8 cellular contexts compared by ENCODE assay signal in genomic region chr7:100099452-100099851, GRCh38. TPM values are rescaled to one million over a fixed set of nuclear protein-coding genes. Genes with fewer than 3 reads are reported as not detected.
A peak's percentile ranks its signal among the peaks of the same experiment; 100 is the strongest.
DNase-seq lines count a peak whose midpoint lies in the region; ATAC-seq and TF ChIP-seq lines count a peak whose summit lies in the region.
"Had no signal": no experiment of that assay in that cellular context is flagged by ENCODE, and none has a peak within 500 bp of the region (broad histone marks: within the 10 kb centered on the region; RNA-seq: fewer than 3 reads in every experiment).

No MANE protein-coding gene starts in this region.

- no peak for ATAC-seq in T-helper 17 cell
- ATAC-seq in GM19023 (IDR thresholded peaks at IDR 0.05; ENCODE audit: unreplicated experiment): no peak

- H3K4me3 Mint-ChIP-seq in T-helper 17 cell: peak overlapping the region; percentile 94

- H3K4me2 ChIP-seq in skeletal muscle satellite cell (ENCODE audit: low read length): peak overlapping the region; percentile 97

- peaks cover 4% of the 10 kb centered on the region for H3K36me3 Mint-ChIP-seq in T-helper 17 cell (ENCODE audit: low read depth)

- H3K9ac ChIP-seq in skeletal muscle satellite cell (ENCODE audit: low read depth, low read length): peak overlapping the region; percentile 94

- peak overlapping the region; percentile 96 for H3K27ac Mint-ChIP-seq in T-helper 17 cell

- H3K4me3 ChIP-seq in HAP-1 (peak overlapping the region; percentile 98), fibroblast of mammary gland (ENCODE audit: control insufficient read depth, low read depth, low read length) (peak overlapping the region; percentile 84), skeletal muscle satellite cell (ENCODE audit: low read length) (peak overlapping the region; percentile 92)

- in situ Hi-C loops in HAP-1 (cut with MboI; ENCODE audit: low sequenced_read_pairs): no loop called here

- peaks cover 41% of the 10 kb centered on the region for H3K4me1 Mint-ChIP-seq in T-helper 17 cell

- H3K27me3 Mint-ChIP-seq in T-helper 17 cell: no peaks in the 10 kb centered on the region

- H3K36me3 ChIP-seq in HAP-1 (replicated peaks) (peaks cover 65% of the 10 kb centered on the region), skeletal muscle satellite cell (ENCODE audit: insufficient read depth, low read length) (peaks cover 57% of the 10 kb centered on the region)

- H3K27me3 ChIP-seq in HAP-1 (ENCODE audit: low read depth) (no peaks in the 10 kb centered on the region), skeletal muscle satellite cell (ENCODE audit: control insufficient read depth, insufficient read depth, low read length) (no peaks in the 10 kb centered on the region)

- TF ChIP-seq CTCF in fibroblast of mammary gland (conservative IDR thresholded peaks at IDR 0.05; ENCODE audit: control insufficient read depth, insufficient read depth, low read depth, low read length): no peak

- H3K9me3 ChIP-seq in HAP-1 (no peaks in the 10 kb centered on the region), T-helper 17 cell (ENCODE audit: control insufficient read depth, low read length, poor library complexity, severe bottlenecking) (no peaks in the 10 kb centered on the region), skeletal muscle satellite cell (replicated peaks; ENCODE audit: low read length) (no peaks in the 10 kb centered on the region)

- DNase-seq in HAP-1 (ENCODE audit: low spot score in 2 of 2) (no peak), T-helper 17 cell (no peak), fibroblast of mammary gland (ENCODE audit: low read depth) (no peak), Kasumi-1 (lab: John Stamatoyannopoulos, UW) (no peak)
- DNase-seq in stimulated activated CD4-positive, alpha-beta T cell treated with anti-CD3 and anti-CD28 coated beads, Interleukin-1b, Interleukin-23, amount 100 ng/mL, for 48 hours: no peak
- DNase-seq: SW 1271 had no signal

- H3K4me1 ChIP-seq in HAP-1 (0 out of 2 replicates have a peak, but pooled peaks cover 4% of the 10 kb centered on the region), skeletal muscle satellite cell (ENCODE audit: control insufficient read depth, insufficient read depth, low read length) (peaks cover 22% of the 10 kb centered on the region)

RNA-seq across cellular contexts. Expression of gene MCM7, which starts 1.7 kb away (rescaled TPM):
- 100 to 1,000 TPM; 111 to 119 TPM for total RNA-seq in T-helper 17 cell
- 76.0 and 79.9 TPM in 2 replicates for total RNA-seq in skeletal muscle satellite cell (2012; rRNA removed)

RNA-seq across cellular contexts. Expression of gene AP4M1, which starts 2.0 kb away (rescaled TPM):
- 1 to 10 TPM; 8.6 to 9.3 TPM for total RNA-seq in T-helper 17 cell
- total RNA-seq in skeletal muscle satellite cell (2012; rRNA removed): 8.4 and 14.2 TPM in 2 replicates

RNA-seq across cellular contexts. Expression of gene COPS6, which starts 10.7 kb away (rescaled TPM):
- 10 to 100 TPM; 62.5 to 64.7 TPM for total RNA-seq in T-helper 17 cell
- total RNA-seq in skeletal muscle satellite cell (2012; rRNA removed): 65.4 and 72.5 TPM in 2 replicates

RNA-seq across cellular contexts. Expression of gene ZNF3, which starts 17.9 kb away (rescaled TPM):
- 10 to 100 TPM; 42.3 to 45.2 TPM for total RNA-seq in T-helper 17 cell
- total RNA-seq in skeletal muscle satellite cell (2012; rRNA removed): 12.7 and 17.7 TPM in 2 replicates

RNA-seq across cellular contexts. Expression of gene TAF6, which starts 19.7 kb away (rescaled TPM):
- 10 to 100 TPM; 40.7 to 45.3 TPM for total RNA-seq in T-helper 17 cell
- total RNA-seq in skeletal muscle satellite cell (2012; rRNA removed): 31.2 and 39.0 TPM in 2 replicates
